1 cellular context compared by ENCODE assay signal in the genomic region with DNA sequence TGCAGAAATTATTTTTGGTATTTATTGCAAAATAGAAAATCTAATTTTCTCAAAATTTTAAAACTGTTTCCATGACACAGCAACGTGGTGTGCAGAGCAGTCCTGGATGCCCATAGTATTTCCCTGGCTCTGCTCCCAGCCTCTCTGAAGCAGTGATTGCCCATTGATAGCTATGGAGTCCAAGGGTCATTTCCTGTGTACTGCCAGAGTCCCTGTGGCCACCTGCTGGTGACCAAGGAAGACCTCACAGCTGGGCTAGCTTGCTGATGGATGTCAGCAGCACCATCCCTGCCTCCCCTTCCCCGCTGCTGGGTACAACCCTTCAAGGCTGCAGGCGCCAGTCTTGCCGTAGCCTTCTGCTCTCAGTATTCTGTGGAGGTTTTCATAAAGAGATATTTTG.
TF ChIP-seq lines count a peak whose summit lies in the region.

No MANE protein-coding gene starts in this region.

TF ChIP-seq in K562, 482 proteins besides CTCF, POLR2A, EP300 and RAD21 (continued from another document):
- TF ChIP-seq HNRNPH1 (optimal IDR thresholded peaks at IDR 0.05; ENCODE audit: low read depth, low read length) (no peak), CCNT2 (IDR thresholded peaks at IDR 0.05; ENCODE audit: borderline replicate concordance, extremely low read depth, insufficient read length, low read depth, low read length) (no peak)
TF ChIP-seq in K562: peak in this region for 0.
